ENCODE assay signal across 3 cellular contexts in genomic region chr2:175015340-175015739, GRCh38.
TF ChIP-seq lines count a peak whose summit lies in the region.

No MANE protein-coding gene starts in this region.

TF ChIP-seq in liver, 16 proteins besides CTCF, POLR2A, EP300 and RAD21:
- peak; percentile 58 for TF ChIP-seq NR2F2 (IDR thresholded peaks at IDR 0.05)
- no peak for TF ChIP-seq MAX (IDR thresholded peaks at IDR 0.05)
TF ChIP-seq in liver: peak in this region for 1.

TF ChIP-seq in HepG2, 621 proteins besides CTCF, POLR2A, EP300 and RAD21:
- TF ChIP-seq SIX1 (CRISPR knock-in tag; IDR thresholded peaks at IDR 0.05; ENCODE audit: borderline replicate concordance), result no peak
- no peak for TF ChIP-seq TEAD2 (CRISPR knock-in tag; IDR thresholded peaks at IDR 0.05)
- TF ChIP-seq RAD51 (IDR thresholded peaks at IDR 0.05; ENCODE audit: borderline replicate concordance), result no peak
- no peak for TF ChIP-seq ZMAT5 (CRISPR knock-in tag; IDR thresholded peaks at IDR 0.05; ENCODE audit: borderline replicate concordance, low read depth)
- TF ChIP-seq IKZF5 (CRISPR knock-in tag; IDR thresholded peaks at IDR 0.05), result no peak
- TF ChIP-seq TRAFD1 (CRISPR knock-in tag; IDR thresholded peaks at IDR 0.05; ENCODE audit: borderline replicate concordance), result no peak
- no peak for TF ChIP-seq PAXIP1 (CRISPR knock-in tag; conservative IDR thresholded peaks at IDR 0.05)
- no peak for TF ChIP-seq ZSCAN9 (CRISPR knock-in tag; IDR thresholded peaks at IDR 0.05; ENCODE audit: borderline replicate concordance)
- no peak for TF ChIP-seq CBX5 (CRISPR knock-in tag; IDR thresholded peaks at IDR 0.05; ENCODE audit: borderline replicate concordance)
TF ChIP-seq in HepG2: peak in this region for 0.

TF ChIP-seq in endothelial cell of umbilical vein, 7 proteins besides CTCF, POLR2A, EP300 and RAD21:
- TF ChIP-seq MYC (IDR thresholded peaks at IDR 0.05; ENCODE audit: low read depth, low read length), result no peak
- peak; percentile 58 for TF ChIP-seq POLR2AphosphoS5 (IDR thresholded peaks at IDR 0.05; ENCODE audit: insufficient read depth, low read depth, low read length)
- TF ChIP-seq GATA2 (IDR thresholded peaks at IDR 0.05; ENCODE audit: insufficient read depth, insufficient read length, low read depth, low read length), result peak; percentile 39
TF ChIP-seq in endothelial cell of umbilical vein: peak in this region for 2.
